In genomic region chr1:167555971-167556714, GRCh38 we compare ENCODE assay signal across 8 cellular contexts. TPM values are rescaled to one million over a fixed set of nuclear protein-coding genes. Genes with fewer than 3 reads are reported as not detected.
DNase-seq lines count a peak whose midpoint lies in the region; ATAC-seq and TF ChIP-seq lines count a peak whose summit lies in the region.

No MANE protein-coding gene starts in this region.

- no peak overlapping the region for H2BK12ac ChIP-seq in neuronal stem cell (ENCODE audit: low read length)

- H2AK9ac ChIP-seq in IMR-90 (replicated peaks; ENCODE audit: low read depth, low read length, poor library complexity), result no peak overlapping the region

- H3K27me3 Mint-ChIP-seq in activated T-cell treated with anti-CD3 and anti-CD28 coated beads, Interleukin-2, amount 50 U/mL, for 24 hours, result no peaks in the 10 kb centered on the region

- H3K4me1 ChIP-seq in DND-41 (ENCODE audit: insufficient read depth, low read length) (peaks cover 42% of the 10 kb centered on the region), IMR-90 (ENCODE audit: control insufficient read depth, insufficient read depth, low read length) (0 out of 2 replicates have a peak, but pooled peaks cover 2% of the 10 kb centered on the region), neuronal stem cell (ENCODE audit: control insufficient read depth in 2 of 2, insufficient read depth in 1 of 2, low read depth in 1 of 2, low read length in 2 of 2) (no peaks in the 10 kb centered on the region)

- H3K4ac ChIP-seq in IMR-90 (ENCODE audit: low read depth, low read length) (no peak overlapping the region), neuronal stem cell (ENCODE audit: low read length) (no peak overlapping the region)

- ATAC-seq in DND-41 (ENCODE audit: insufficient read depth, low read depth) (peak; percentile 34), IMR-90 (ENCODE audit: low read depth) (peak; percentile 33; the same call in 1 of the 2 replicates), HG03280 (IDR thresholded peaks at IDR 0.05; ENCODE audit: unreplicated experiment) (no peak)

- dilution Hi-C loops in IMR-90 (cut with HindIII; ENCODE audit: low sequenced_read_pairs, unreplicated experiment), result no loop called here

- H3K27me3 ChIP-seq in DND-41 (ENCODE audit: insufficient read depth, low read length, poor library complexity) (no peaks in the 10 kb centered on the region), IMR-90 (ENCODE audit: control insufficient read depth, insufficient read depth, low read length) (peaks cover 5% of the 10 kb centered on the region), neuronal stem cell (ENCODE audit: control insufficient read depth in 3 of 3, insufficient read depth in 3 of 3, low read depth in 1 of 3, low read length in 3 of 3) (peaks cover 0 to 9% (median 0%) of the 10 kb centered on the region in 3 experiments)

- no peak overlapping the region for H4K5ac ChIP-seq in IMR-90 (ENCODE audit: low read depth, low read length)

- H2AFZ ChIP-seq in DND-41 (ENCODE audit: low read depth, low read length), result 0 out of 2 replicates have a peak overlapping the region, but pooled peaks have one; percentile 5
- peak overlapping the region; percentile 68 for H2AFZ ChIP-seq in IMR-90 (replicated peaks; ENCODE audit: low read length, poor library complexity)
- H2AFZ ChIP-seq in neuronal stem cell (ENCODE audit: low read length), result no peak overlapping the region

- H3K79me1 ChIP-seq in IMR-90 (ENCODE audit: low read depth in 1 of 2, low read length in 2 of 2) (no peaks in the 10 kb centered on the region), neuronal stem cell (ENCODE audit: low read depth, low read length) (no peaks in the 10 kb centered on the region)

- H4K8ac ChIP-seq in IMR-90 (ENCODE audit: low read depth in 2 of 2, low read length in 2 of 2), result no peak overlapping the region
- H4K8ac ChIP-seq in neuronal stem cell (ENCODE audit: low read depth, low read length), result no peak overlapping the region

- H3K9ac ChIP-seq in DND-41 (ENCODE audit: low read depth, low read length) (no peak overlapping the region), IMR-90 (ENCODE audit: low read depth, low read length) (no peak overlapping the region), neuronal stem cell (ENCODE audit: low read depth, low read length, poor library complexity) (no peak overlapping the region)

- peaks cover 25% of the 10 kb centered on the region for H3K4me1 Mint-ChIP-seq in activated T-cell treated with anti-CD3 and anti-CD28 coated beads, Interleukin-2, amount 50 U/mL, for 24 hours (ENCODE audit: low read depth)

- H4K91ac ChIP-seq in IMR-90 (ENCODE audit: insufficient read depth, low read depth, low read length) (no peak overlapping the region), neuronal stem cell (ENCODE audit: low read depth, low read length, poor library complexity) (no peak overlapping the region)

- peak; percentile 43 for TF ChIP-seq RAD21 in IMR-90 (IDR thresholded peaks at IDR 0.05; ENCODE audit: low read length)

- TF ChIP-seq POLR2A in IMR-90 (IDR thresholded peaks at IDR 0.05; ENCODE audit: low read depth, low read length), result no peak

- no peak overlapping the region for H2BK120ac ChIP-seq in IMR-90 (ENCODE audit: low read depth, low read length)
- no peak overlapping the region for H2BK120ac ChIP-seq in neuronal stem cell (ENCODE audit: low read depth, low read length)

- H2BK5ac ChIP-seq in IMR-90 (ENCODE audit: low read depth, low read length, poor library complexity, severe bottlenecking) (no peak overlapping the region), neuronal stem cell (ENCODE audit: low read length) (no peak overlapping the region)

- H3K36me3 Mint-ChIP-seq in activated T-cell treated with anti-CD3 and anti-CD28 coated beads, Interleukin-2, amount 50 U/mL, for 24 hours (ENCODE audit: low read depth), result no peaks in the 10 kb centered on the region

- intact Hi-C loops in IMR-90 (cut with micrococcal nuclease), result loop anchor here (1.0 kb wide), 1 partner anchor 132 kb away; no protein-coding TSS in a partner anchor

- H3K18ac ChIP-seq in IMR-90 (ENCODE audit: low read depth, low read length), result no peak overlapping the region
- no peak overlapping the region for H3K18ac ChIP-seq in neuronal stem cell (ENCODE audit: low read length)

- H3K9me3 ChIP-seq in DND-41 (ENCODE audit: insufficient read depth, low read length, severe bottlenecking) (no peaks in the 10 kb centered on the region), IMR-90 (ENCODE audit: control insufficient read depth, insufficient read depth, low read length) (no peaks in the 10 kb centered on the region), neuronal stem cell (replicated peaks in 1 of 2; ENCODE audit: control insufficient read depth in 2 of 2, insufficient read depth in 1 of 2, low read depth in 1 of 2, low read length in 2 of 2) (no peaks in the 10 kb centered on the region)

- H3K23ac ChIP-seq in IMR-90 (ENCODE audit: low read depth, low read length) (no peak overlapping the region), neuronal stem cell (ENCODE audit: low read depth, low read length, poor library complexity) (no peak overlapping the region)

- no peak overlapping the region for H3K14ac ChIP-seq in IMR-90 (replicated peaks; ENCODE audit: low read depth, low read length)
- H3K14ac ChIP-seq in neuronal stem cell (ENCODE audit: low read length), result no peak overlapping the region

- H2AK5ac ChIP-seq in IMR-90 (ENCODE audit: low read depth, low read length) (no peak overlapping the region), neuronal stem cell (ENCODE audit: low read depth, low read length) (no peak overlapping the region)

- BruUV-seq in IMR-90 (replicated peaks; lab: Mats Ljungman, UMichigan), result no TSS peak

- no CpG with 5 or more reads among the region's 5 CpGs for WGBS in IMR-90 (ENCODE audit: extremely low coverage in 2 of 2, insufficient read length in 1 of 2), 2 experiments
- WGBS in neuronal stem cell (ENCODE audit: extremely low coverage in 2 of 2, insufficient read length in 2 of 2, insufficient replicate concordance in 1 of 2), 2 donors, result no CpG with 5 or more reads among the region's 5 CpGs

- H3K27ac Mint-ChIP-seq in activated T-cell treated with anti-CD3 and anti-CD28 coated beads, Interleukin-2, amount 50 U/mL, for 24 hours, result no peak overlapping the region

- H2BK15ac ChIP-seq in IMR-90 (ENCODE audit: low read depth, low read length) (no peak overlapping the region), neuronal stem cell (ENCODE audit: low read length) (no peak overlapping the region)

- H3K4me2 ChIP-seq in DND-41 (ENCODE audit: insufficient read depth, low read length) (0 out of 2 replicates have a peak overlapping the region, but pooled peaks have one; percentile 3), IMR-90 (ENCODE audit: low read depth, low read length) (no peak overlapping the region), neuronal stem cell (ENCODE audit: insufficient read depth, low read length, poor library complexity, severe bottlenecking) (no peak overlapping the region)

- no peaks in the 10 kb centered on the region for H3K36me3 ChIP-seq in DND-41 (ENCODE audit: insufficient read depth, low read length)
- no peaks in the 10 kb centered on the region for H3K36me3 ChIP-seq in IMR-90 (ENCODE audit: control insufficient read depth, insufficient read depth, low read length)
- no peaks in the 10 kb centered on the region for H3K36me3 ChIP-seq in neuronal stem cell (replicated peaks in 1 of 2; ENCODE audit: control insufficient read depth in 2 of 2, insufficient read depth in 2 of 2, low read length in 2 of 2)

- CTCF ChIA-PET in IMR-90 (lab: Yijun Ruan, JAX), result interaction anchor here (0.6 to 2.4 kb wide), 5 partner anchors 9 to 1392 kb away, joined by 3 to 7 read pairs (median 3); no protein-coding TSS in a partner anchor

- H3K9me3 Mint-ChIP-seq in activated T-cell treated with anti-CD3 and anti-CD28 coated beads, Interleukin-2, amount 50 U/mL, for 24 hours, result no peaks in the 10 kb centered on the region

- H3K27ac ChIP-seq in DND-41 (ENCODE audit: low read length) (no peak overlapping the region), IMR-90 (ENCODE audit: insufficient read depth, low read length) (no peak overlapping the region), neuronal stem cell (replicated peaks; ENCODE audit: low read length) (no peak overlapping the region), substantia nigra (ENCODE audit: low read depth, low read length, poor library complexity, severe bottlenecking) (no peak overlapping the region)

- POLR2A ChIA-PET in IMR-90 (lab: Charles Lee; ENCODE audit: unreplicated experiment), result no interaction called here

- no peak overlapping the region for H3K4me3 ChIP-seq in DND-41 (ENCODE audit: low read depth in 1 of 2, low read length in 2 of 2)
- H3K4me3 ChIP-seq in IMR-90 (ENCODE audit: insufficient read depth, low read depth, low read length), result no peak overlapping the region
- H3K4me3 ChIP-seq in fibroblast of mammary gland (ENCODE audit: control insufficient read depth, low read depth, low read length), result no peak overlapping the region
- no peak overlapping the region for H3K4me3 ChIP-seq in neuronal stem cell (ENCODE audit: low read length in 2 of 2)

- 0 out of 2 replicates have a peak, but pooled peaks cover 7% of the 10 kb centered on the region for H3K79me2 ChIP-seq in DND-41 (ENCODE audit: insufficient read depth, low read length)

- peak; percentile 94 for TF ChIP-seq CTCF in DND-41 (IDR thresholded peaks at IDR 0.05; ENCODE audit: borderline replicate concordance, extremely low read depth, low read length, poor library complexity, severe bottlenecking)
- peak; percentile 74 for TF ChIP-seq CTCF in IMR-90 (conservative IDR thresholded peaks at IDR 0.05; ENCODE audit: low read depth, low read length)
- peak; percentile 90 for TF ChIP-seq CTCF in fibroblast of mammary gland (conservative IDR thresholded peaks at IDR 0.05; ENCODE audit: control insufficient read depth, insufficient read depth, low read depth, low read length)

- no peak overlapping the region for H2BK20ac ChIP-seq in IMR-90 (ENCODE audit: low read depth, low read length)

- no peak overlapping the region for H3K4me3 Mint-ChIP-seq in activated T-cell treated with anti-CD3 and anti-CD28 coated beads, Interleukin-2, amount 50 U/mL, for 24 hours

- in situ Hi-C loops in IMR-90 (cut with MboI; ENCODE audit: low sequenced_read_pairs), result no loop called here

- H3K56ac ChIP-seq in IMR-90 (ENCODE audit: extremely low read depth, insufficient read depth, low read length), result no peak overlapping the region

- H4K20me1 ChIP-seq in DND-41 (ENCODE audit: insufficient read depth, low read length) (no peaks in the 10 kb centered on the region), IMR-90 (ENCODE audit: insufficient read depth, low read length) (no peaks in the 10 kb centered on the region)

- peak; percentile 82 for DNase-seq in DND-41
- peak; percentile 67 for DNase-seq in IMR-90
- DNase-seq in OCI-M2 (lab: John Stamatoyannopoulos, UW; ENCODE audit: unreplicated experiment), result peak; percentile 25
- DNase-seq in activated T-cell treated with anti-CD3 and anti-CD28 coated beads, Interleukin-2, amount 50 U/mL, for 24 hours, result peak; percentile 79
- DNase-seq in fibroblast of mammary gland (ENCODE audit: low read depth), result peak; percentile 81
- DNase-seq in neuronal stem cell (ENCODE audit: low spot score), result peak; percentile 76
- peak in 38 of 49 donors; percentile 5 to 77 (median 50) for DNase-seq in substantia nigra (lab: John Stamatoyannopoulos, UW)

- H3K9me1 ChIP-seq in IMR-90 (ENCODE audit: insufficient read depth, low read length), result no peaks in the 10 kb centered on the region

RNA-seq across cellular contexts. Expression of gene CREG1, which starts 2.6 kb away (rescaled TPM):
- total RNA-seq in IMR-90 (2012; rRNA removed), result 2.9 and 3.3 TPM in 2 replicates
- polyA plus RNA-seq in IMR-90 (2012; rRNA removed), result 6.3 and 6.4 TPM in 2 replicates
- polyA plus RNA-seq in IMR-90 (2012; cell fraction: cytosol; rRNA removed), result 2.2 and 6.9 TPM in 2 replicates
- polyA plus RNA-seq in IMR-90 (2012; cell fraction: nucleus; rRNA removed; ENCODE audit: low replicate concordance), result 1.8 and 2.5 TPM in 2 replicates
- polyA plus RNA-seq in neuronal stem cell (2013, experiment 1 of 2), result 32.6 TPM
- 33.4 TPM for polyA plus RNA-seq in neuronal stem cell (2013, experiment 2 of 2)

RNA-seq across cellular contexts. Expression of gene CD247, which starts 37.8 kb away (rescaled TPM):
- total RNA-seq in IMR-90 (2012; rRNA removed), result not detected in 2 replicates
- not detected in 2 replicates for polyA plus RNA-seq in IMR-90 (2012; rRNA removed)
- not detected in 2 replicates for polyA plus RNA-seq in IMR-90 (2012; cell fraction: cytosol; rRNA removed)
- polyA plus RNA-seq in IMR-90 (2012; cell fraction: nucleus; rRNA removed; ENCODE audit: low replicate concordance), result 0.04 TPM in 1 of 2 replicates, not detected in the other
- 1.5 TPM for polyA plus RNA-seq in neuronal stem cell (2013, experiment 1 of 2)
- 1.5 TPM for polyA plus RNA-seq in neuronal stem cell (2013, experiment 2 of 2)

Comparison
In these comparisons a context has a peak if more than half of its experiments do, and no peak if none do; other contexts are left out.
1. DNase-seq: peak in every context shown above with its lines; median percentile 82 in DND-41; 81 in fibroblast of mammary gland; 79 in activated T-cell treated with anti-CD3 and anti-CD28 coated beads, Interleukin-2, amount 50 U/mL, for 24 hours; 76 in neuronal stem cell; 67 in IMR-90; 50 in substantia nigra; 25 in OCI-M2.